In the genomic region with DNA sequence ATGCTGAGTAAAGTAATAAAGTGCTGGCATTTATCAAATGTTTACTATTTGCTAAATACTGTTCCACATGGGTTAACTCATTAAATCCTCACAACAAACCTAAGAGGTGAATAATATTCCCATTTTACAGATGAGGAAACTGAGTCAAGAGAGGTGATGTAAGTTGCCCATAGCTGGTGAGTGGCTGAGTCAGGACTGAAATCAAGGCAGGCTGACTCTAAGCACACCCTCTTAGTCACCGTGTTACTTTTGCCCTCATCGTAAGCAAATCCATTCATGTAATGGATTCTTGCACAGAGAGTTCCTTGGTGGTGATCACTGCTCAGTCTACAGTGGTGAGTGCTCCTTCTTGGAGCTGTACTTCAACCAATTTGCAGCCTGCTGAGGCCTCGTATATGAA, we compare ENCODE assay signal across 20 cellular contexts. TPM values are rescaled to one million over a fixed set of nuclear protein-coding genes. Genes with fewer than 3 reads are reported as not detected.
"Had no signal": no experiment of that assay in that cellular context is flagged by ENCODE, and none has a peak within 500 bp of the region (broad histone marks: within the 10 kb centered on the region; RNA-seq: fewer than 3 reads in every experiment).

No MANE protein-coding gene starts in this region.

- H3K36me3 Mint-ChIP-seq: IgD-negative memory B cell had no signal

- H3K27me3 ChIP-seq: MG63, SJCRH30 had no signal

- H3K27ac Mint-ChIP-seq: IgD-negative memory B cell had no signal

- H3K36me3 ChIP-seq: MG63, SJCRH30 had no signal

- H3K4me3 Mint-ChIP-seq: IgD-negative memory B cell had no signal

- DNase-seq: KBM-7, MG63, NCI-H1092, NCI-H1105 treated with DMSO at 0.1 percent for 48 hours, NCI-H1417 treated with DMSO at 0.1 percent for 48 hours, NCI-H146, NCI-H1694 treated with DMSO at 0.1 percent for 48 hours, NCI-H1930, NCI-H2081, NCI-H2107, NCI-H2227 treated with DMSO at 0.1 percent for 48 hours, NCI-H526 treated with DMSO at 0.1 percent for 48 hours, NCI-H748 treated with DMSO at 0.1 percent for 48 hours, SHP77 treated with DMSO at 0.1 percent for 48 hours, SJCRH30 had no signal

- H3K4me1 Mint-ChIP-seq: IgD-negative memory B cell had no signal

- H3K4me3 ChIP-seq: MG63, SJCRH30 had no signal

- H3K27ac ChIP-seq: SJCRH30 had no signal

- H3K9me3 ChIP-seq: MG63, SJCRH30 had no signal

- H3K4me1 ChIP-seq: SJCRH30 had no signal

- ATAC-seq: HepG2, Panc1, Right ventricle myocardium inferior, SK-N-SH treated with all-trans-retinoic acid at 6 μM for 48 hours had no signal

RNA-seq across cellular contexts. Expression of a gene that starts 28.9 kb away (rescaled TPM):
- total RNA-seq: HepG2, SJCRH30 had no signal
